11 cellular contexts compared by ENCODE assay signal in genomic region chr10:15325243-15326002, GRCh38. TPM values are rescaled to one million over a fixed set of nuclear protein-coding genes. Genes with fewer than 3 reads are reported as not detected.
DNase-seq lines count a peak whose midpoint lies in the region; ATAC-seq, FAIRE-seq and TF ChIP-seq lines count a peak whose summit lies in the region.
"Had no signal": no experiment of that assay in that cellular context is flagged by ENCODE, and none has a peak within 500 bp of the region (broad histone marks: within the 10 kb centered on the region; RNA-seq: fewer than 3 reads in every experiment).

No MANE protein-coding gene starts in this region.

- H3K4me1 ChIP-seq in mucosa of descending colon (ENCODE audit: low read depth), result peaks cover 28% of the 10 kb centered on the region

- H3K9me3 ChIP-seq in mucosa of descending colon, result no peaks in the 10 kb centered on the region

- H3K4me3 ChIP-seq in mucosa of descending colon, result no peak overlapping the region

- no peak for TF ChIP-seq CTCF in mucosa of descending colon (IDR thresholded peaks at IDR 0.05)

- no peaks in the 10 kb centered on the region for H3K36me3 ChIP-seq in mucosa of descending colon (ENCODE audit: low read depth)

- TF ChIP-seq POLR2A in H54 (IDR thresholded peaks at IDR 0.05; ENCODE audit: low read depth, low read length), result no peak

- intact Hi-C loops in mucosa of descending colon (cut with DNase I, micrococcal nuclease) (no loop called here), sciatic nerve (cut with DNase I) (no loop called here)

- ATAC-seq in esophagus mucosa, result peak; percentile 78
- peak; percentile 73 for ATAC-seq in mucosa of descending colon
- ATAC-seq in sciatic nerve, result no peak
- no peak for ATAC-seq in HG02885 (IDR thresholded peaks at IDR 0.05; ENCODE audit: poor library complexity, unreplicated experiment)
- ATAC-seq: stimulated activated naive B cell treated with anti-CD40 and anti-IgM and Interleukin-4, amounts not matched to agents 10 μg/mL and 1 μg/mL and 100 μg/mL, for 72 hours had no signal

- peak; percentile 90 for FAIRE-seq in H54 (lab: Jason Lieb, UNC)

- DNase-seq in H54 (ENCODE audit: insufficient read length, low spot score) (peak; percentile 64), RPMI7951 (ENCODE audit: low read depth) (peak; percentile 93), mucosa of descending colon (no peak), HUDEP-2 (lab: John Stamatoyannopoulos, UW; ENCODE audit: unreplicated experiment in 76 of 76) (no peak), sciatic nerve (ENCODE audit: low spot score) (no peak)
- DNase-seq in activated CD4-positive, CD25-positive, alpha-beta regulatory T cell (lab: John Stamatoyannopoulos, UW), result no peak
- DNase-seq: activated gamma-delta T cell; NCI-H1694; stimulated activated naive B cell treated with anti-CD40 and anti-IgM and Interleukin-4, amounts not matched to agents 10 μg/mL and 1 μg/mL and 100 μg/mL, for 72 hours had no signal

RNA-seq across cellular contexts. Expression of gene FAM171A1, which starts 45.7 kb away (rescaled TPM):
- 3.5 and 3.6 TPM in 2 replicates for total RNA-seq in RPMI7951 (2014; rRNA removed; shearing (Covaris generic))
- 6.0 TPM for total RNA-seq in esophagus mucosa
- total RNA-seq in mucosa of descending colon, result 10 to 100 TPM; 33.7 to 60.7 (median 50.4) TPM
- 32.6 TPM for total RNA-seq in sciatic nerve

Comparison
In these comparisons a context has a peak if more than half of its experiments do, and no peak if none do; other contexts are left out.
1. DNase-seq: peak in H54 (single experiment) and RPMI7951 (single experiment); none in mucosa of descending colon (0 of 3), HUDEP-2 (0 of 76), sciatic nerve (single experiment) and activated CD4-positive, CD25-positive, alpha-beta regulatory T cell (0 of 4).
2. ATAC-seq: peak in esophagus mucosa (single experiment) and mucosa of descending colon (single experiment); none in sciatic nerve (single experiment) and HG02885 (single experiment).